8 cellular contexts compared by ENCODE assay signal in the genomic region with DNA sequence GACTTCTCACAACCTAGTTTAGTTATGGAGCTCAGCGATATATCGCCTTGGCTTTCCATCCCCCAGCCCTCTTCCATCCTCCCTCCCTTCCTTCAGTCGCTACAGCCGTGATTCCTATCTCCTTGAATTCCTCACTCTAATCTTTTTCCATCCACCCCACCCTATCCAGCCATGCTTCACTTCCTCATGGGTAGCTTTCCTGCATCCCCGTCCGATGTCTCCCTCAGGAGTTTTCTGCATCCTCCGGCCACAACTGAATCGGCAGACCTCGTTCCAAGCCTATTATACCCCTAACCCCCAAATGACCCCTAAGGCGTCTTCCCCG. TPM values are rescaled to one million over a fixed set of nuclear protein-coding genes. Genes with fewer than 3 reads are reported as not detected.
DNase-seq lines count a peak whose midpoint lies in the region; TF ChIP-seq lines count a peak whose summit lies in the region.

No MANE protein-coding gene starts in this region.

- no peak overlapping the region for H2BK12ac ChIP-seq in neuronal stem cell (ENCODE audit: low read length)

- no peak overlapping the region for H2BK15ac ChIP-seq in neuronal stem cell (ENCODE audit: low read length)

- H3K4me1 ChIP-seq in PC-9 (replicated peaks; ENCODE audit: insufficient read depth) (peaks cover 17% of the 10 kb centered on the region), neuronal stem cell (ENCODE audit: control insufficient read depth in 2 of 2, insufficient read depth in 1 of 2, low read depth in 1 of 2, low read length in 2 of 2) (no peaks in the 10 kb centered on the region)

- H4K20me1 ChIP-seq in PC-9 (ENCODE audit: insufficient read depth) = no peaks in the 10 kb centered on the region

- no peaks in the 10 kb centered on the region for H3K79me1 ChIP-seq in neuronal stem cell (ENCODE audit: low read depth, low read length)

- H3K79me2 ChIP-seq in PC-9 (ENCODE audit: low read depth) = peaks cover 21% of the 10 kb centered on the region

- H3K14ac ChIP-seq in neuronal stem cell (ENCODE audit: low read length) = no peak overlapping the region

- no peaks in the 10 kb centered on the region for H3K9me2 ChIP-seq in PC-9 (ENCODE audit: insufficient read depth)

- H3K36me3 ChIP-seq in PC-9 (ENCODE audit: low read depth) (no peaks in the 10 kb centered on the region), neuronal stem cell (replicated peaks in 1 of 2; ENCODE audit: control insufficient read depth in 2 of 2, insufficient read depth in 2 of 2, low read length in 2 of 2) (peaks cover under 1 to 3% of the 10 kb centered on the region in 2 donors)

- H3K4me3 ChIP-seq in PC-9 = peak overlapping the region; percentile 87
- H3K4me3 ChIP-seq in neuronal stem cell (ENCODE audit: low read length in 2 of 2) = peak overlapping the region; percentile 65 to 93

- H3K27ac ChIP-seq in PC-9 (0 out of 2 replicates have a peak overlapping the region, but pooled peaks have one; percentile 48), epithelial cell of prostate (peak overlapping the region; percentile 74), neuronal stem cell (replicated peaks; ENCODE audit: low read length) (peak overlapping the region; percentile 70)

- peaks cover 5% of the 10 kb centered on the region; the same call in 1 of the 2 replicates for H3F3A ChIP-seq in PC-9 (ENCODE audit: insufficient read depth, low read depth)

- CTCF ChIA-PET in PC-9 (lab: Charles Lee) = interaction anchor here (0.6 kb wide), 1 partner anchor 585 kb away, joined by 3 read pairs; no protein-coding TSS in a partner anchor

- intact Hi-C loops in PC-9 (cut with micrococcal nuclease; ENCODE audit: unreplicated experiment) = no loop called here

- no peaks in the 10 kb centered on the region for H3K27me3 ChIP-seq in PC-9 (ENCODE audit: insufficient read depth, low read depth)
- no peaks in the 10 kb centered on the region for H3K27me3 ChIP-seq in neuronal stem cell (ENCODE audit: control insufficient read depth in 3 of 3, insufficient read depth in 3 of 3, low read depth in 1 of 3, low read length in 3 of 3)

- no CpG with 5 or more reads among the region's 11 CpGs for WGBS in neuronal stem cell (ENCODE audit: extremely low coverage in 2 of 2, insufficient read length in 2 of 2, insufficient replicate concordance in 1 of 2), 2 donors

- H3K4me2 ChIP-seq in PC-9 (peak overlapping the region; percentile 82), neuronal stem cell (ENCODE audit: insufficient read depth, low read length, poor library complexity, severe bottlenecking) (peak overlapping the region; percentile 57)

- TF ChIP-seq CTCF in PC-9 (conservative IDR thresholded peaks at IDR 0.05) = no peak

- no TSS peak for BruUV-seq in PC-9 (replicated peaks; lab: Mats Ljungman, UMichigan)

- H4K8ac ChIP-seq in neuronal stem cell (ENCODE audit: low read depth, low read length) = no peak overlapping the region

- peak overlapping the region; percentile 64 for H3K18ac ChIP-seq in neuronal stem cell (ENCODE audit: low read length)

- no peak overlapping the region for H2AK5ac ChIP-seq in neuronal stem cell (ENCODE audit: low read depth, low read length)

- H3K9me3 ChIP-seq in PC-9 (ENCODE audit: insufficient read depth, low read depth) (no peaks in the 10 kb centered on the region), neuronal stem cell (replicated peaks in 1 of 2; ENCODE audit: control insufficient read depth in 2 of 2, insufficient read depth in 1 of 2, low read depth in 1 of 2, low read length in 2 of 2) (no peaks in the 10 kb centered on the region)

- H3K23ac ChIP-seq in neuronal stem cell (ENCODE audit: low read depth, low read length, poor library complexity) = peak overlapping the region; percentile 80

- POLR2A ChIA-PET in PC-9 (lab: Charles Lee; ENCODE audit: unreplicated experiment) = interaction anchor here (0.6 to 0.8 kb wide), 3 partner anchors 279 to 1653 kb away, joined by 4 to 8 read pairs (median 5); no protein-coding TSS in a partner anchor

- H2AFZ ChIP-seq in PC-9 (peak overlapping the region; percentile 82), neuronal stem cell (ENCODE audit: low read length) (peak overlapping the region; percentile 94)

- H3K9ac ChIP-seq in neuronal stem cell (ENCODE audit: low read depth, low read length, poor library complexity) = peak overlapping the region; percentile 72

- H2BK120ac ChIP-seq in neuronal stem cell (ENCODE audit: low read depth, low read length) = no peak overlapping the region

- H2BK5ac ChIP-seq in neuronal stem cell (ENCODE audit: low read length) = no peak overlapping the region

- H4K91ac ChIP-seq in neuronal stem cell (ENCODE audit: low read depth, low read length, poor library complexity) = no peak overlapping the region

- DNase-seq in NCI-H526 treated with DMSO at 0.1 percent for 48 hours (lab: John Stamatoyannopoulos, UW) (peak; percentile 51), NCI-H526 (lab: John Stamatoyannopoulos, UW) (no peak), PC-9 (no peak), epithelial cell of prostate (ENCODE audit: low read depth, low spot score) (no peak), neuronal stem cell (ENCODE audit: low spot score) (no peak), NCI-H446 treated with DMSO at 0.1 percent for 48 hours (lab: John Stamatoyannopoulos, UW) (no peak), NCI-H748 treated with DMSO at 0.1 percent for 48 hours (lab: John Stamatoyannopoulos, UW) (no peak)
- no peak for DNase-seq in stimulated activated CD4-positive, alpha-beta T cell treated with anti-CD3 and anti-CD28 coated beads, Interleukin-1b, Interleukin-23, amount 100 ng/mL, for 48 hours

- no peak overlapping the region for H3K4ac ChIP-seq in neuronal stem cell (ENCODE audit: low read length)

RNA-seq across cellular contexts. Expression of a gene that starts 0.4 kb away (rescaled TPM):
- 53.1 and 63.1 TPM in 2 replicates for total RNA-seq in PC-9 (2021)
- 124 TPM for polyA plus RNA-seq in neuronal stem cell (2013, experiment 1 of 2)
- polyA plus RNA-seq in neuronal stem cell (2013, experiment 2 of 2) = 123 TPM

RNA-seq across cellular contexts. Expression of a gene that starts 28.0 kb away (rescaled TPM):
- total RNA-seq in PC-9 (2021) = 22.0 and 29.3 TPM in 2 replicates
- polyA plus RNA-seq in neuronal stem cell (2013, experiment 1 of 2) = 8.5 TPM
- 7.9 TPM for polyA plus RNA-seq in neuronal stem cell (2013, experiment 2 of 2)

RNA-seq across cellular contexts. Expression of a gene that starts 38.9 kb away (rescaled TPM):
- total RNA-seq in PC-9 (2021) = not detected in 2 replicates
- polyA plus RNA-seq in neuronal stem cell (2013, experiment 1 of 2) = not detected
- 0.15 TPM for polyA plus RNA-seq in neuronal stem cell (2013, experiment 2 of 2)

RNA-seq across cellular contexts. Expression of a gene that starts 43.7 kb away (rescaled TPM):
- total RNA-seq in PC-9 (2021) = not detected in 2 replicates
- 0.10 TPM for polyA plus RNA-seq in neuronal stem cell (2013, experiment 1 of 2)
- not detected for polyA plus RNA-seq in neuronal stem cell (2013, experiment 2 of 2)

RNA-seq across cellular contexts. Expression of a gene that starts 50.7 kb away (rescaled TPM):
- 32.7 and 51.6 TPM in 2 replicates for total RNA-seq in PC-9 (2021)
- polyA plus RNA-seq in neuronal stem cell (2013, experiment 1 of 2) = 16.3 TPM
- 16.2 TPM for polyA plus RNA-seq in neuronal stem cell (2013, experiment 2 of 2)
